Comparison of ENCODE assay signal across 8 cellular contexts in genomic region chr6:33298773-33299236, GRCh38. TPM values are rescaled to one million over a fixed set of nuclear protein-coding genes. Genes with fewer than 3 reads are reported as not detected.
DNase-seq lines count a peak whose midpoint lies in the region; ATAC-seq, FAIRE-seq and TF ChIP-seq lines count a peak whose summit lies in the region.

A gene with protein sequence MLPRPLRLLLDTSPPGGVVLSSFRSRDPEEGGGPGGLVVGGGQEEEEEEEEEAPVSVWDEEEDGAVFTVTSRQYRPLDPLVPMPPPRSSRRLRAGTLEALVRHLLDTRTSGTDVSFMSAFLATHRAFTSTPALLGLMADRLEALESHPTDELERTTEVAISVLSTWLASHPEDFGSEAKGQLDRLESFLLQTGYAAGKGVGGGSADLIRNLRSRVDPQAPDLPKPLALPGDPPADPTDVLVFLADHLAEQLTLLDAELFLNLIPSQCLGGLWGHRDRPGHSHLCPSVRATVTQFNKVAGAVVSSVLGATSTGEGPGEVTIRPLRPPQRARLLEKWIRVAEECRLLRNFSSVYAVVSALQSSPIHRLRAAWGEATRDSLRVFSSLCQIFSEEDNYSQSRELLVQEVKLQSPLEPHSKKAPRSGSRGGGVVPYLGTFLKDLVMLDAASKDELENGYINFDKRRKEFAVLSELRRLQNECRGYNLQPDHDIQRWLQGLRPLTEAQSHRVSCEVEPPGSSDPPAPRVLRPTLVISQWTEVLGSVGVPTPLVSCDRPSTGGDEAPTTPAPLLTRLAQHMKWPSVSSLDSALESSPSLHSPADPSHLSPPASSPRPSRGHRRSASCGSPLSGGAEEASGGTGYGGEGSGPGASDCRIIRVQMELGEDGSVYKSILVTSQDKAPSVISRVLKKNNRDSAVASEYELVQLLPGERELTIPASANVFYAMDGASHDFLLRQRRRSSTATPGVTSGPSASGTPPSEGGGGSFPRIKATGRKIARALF (minus strand): TSS chr6:33298942. CDS start chr6:33298610, 332 bp downstream.

- CTCF ChIA-PET in H1 (lab: Charles Lee; ENCODE audit: partially characterized antibody) = interaction anchor here (0.8 to 6.2 kb wide), 11 partner anchors 9 to 92 kb away, joined by 3 to 77 read pairs (median 4); partner anchors contain the start of genes B3GALT4, PFDN6, RPS18 and TAPBP

- H3K27me3 ChIP-seq in GM06990 (replicated peaks; ENCODE audit: control insufficient read depth, insufficient read depth, low read length) (no peaks in the 10 kb centered on the region), H7 (ENCODE audit: control insufficient read depth, insufficient read depth, low read length) (no peaks in the 10 kb centered on the region), H1 (replicated peaks in 1 of 4; ENCODE audit: control insufficient read depth in 3 of 4, extremely low read depth in 1 of 4, insufficient read depth in 3 of 4, low read length in 3 of 4) (no peaks in the 10 kb centered on the region)

- WGBS in H1 (ENCODE audit: extremely low coverage in 1 of 2, insufficient coverage in 1 of 2, insufficient read length in 1 of 2, insufficient replicate concordance in 2 of 2, low coverage in 1 of 2, low lambda C conversion rate in 2 of 2, missing lambda C conversion rate in 1 of 2), 2 experiments = 0% methylated on average over 4 of the region's 34 CpGs; no CpG with 5 or more reads in 1 of the 2 experiments

- peak within 1 kb of the TSS; percentile 50 for H4K91ac ChIP-seq in H1 (replicated peaks; ENCODE audit: insufficient read length, low read length)

- H3K23ac ChIP-seq in H1 (ENCODE audit: insufficient read length) = no peak within 1 kb of the TSS

- no peak within 1 kb of the TSS for H2AK5ac ChIP-seq in H1 (ENCODE audit: low read depth, low read length)

- TF ChIP-seq EP300 in H1 (IDR thresholded peaks at IDR 0.05; ENCODE audit: borderline replicate concordance in 1 of 2, low read depth in 2 of 2, low read length in 2 of 2) = no peak

- peak within 1 kb of the TSS; percentile 87 for H3K56ac ChIP-seq in H1 (replicated peaks; ENCODE audit: insufficient read length, low read depth, low read length)

- peaks cover 9% of the 10 kb centered on the region; the same call in 1 of the 2 replicates for H3K79me1 ChIP-seq in H1 (ENCODE audit: low read depth, low read length)

- peak within 1 kb of the TSS; percentile 98 for H3K27ac Mint-ChIP-seq in stimulated activated naive B cell treated with anti-CD40 and anti-IgM and Interleukin-4, amounts not matched to agents 10 μg/mL and 1 μg/mL and 100 μg/mL, for 72 hours

- peak within 1 kb of the TSS; percentile 95 for H3K18ac ChIP-seq in H1 (ENCODE audit: extremely low read depth, low read length)

- no peak for FAIRE-seq in H1 (lab: Jason Lieb, UNC)

- peak within 1 kb of the TSS; percentile 93 for H4K5ac ChIP-seq in H1 (ENCODE audit: insufficient read length, low read depth, low read length)

- peaks cover 0 to 5% of the 10 kb centered on the region in 2 experiments for H4K20me1 ChIP-seq in H1 (replicated peaks in 1 of 2; ENCODE audit: control insufficient read depth in 1 of 2, insufficient read depth in 2 of 2, low read length in 2 of 2)

- H3K4ac ChIP-seq in H1 (replicated peaks; ENCODE audit: insufficient read length, low read depth, low read length) = peak within 1 kb of the TSS; percentile 80

- peak; percentile 36 to 51 for ATAC-seq in stimulated activated naive B cell treated with anti-CD40 and anti-IgM and Interleukin-4, amounts not matched to agents 10 μg/mL and 1 μg/mL and 100 μg/mL, for 72 hours (replicated peaks)
- ATAC-seq in HG02623 (IDR thresholded peaks at IDR 0.05; ENCODE audit: unreplicated experiment) = no peak

- H3K23me2 ChIP-seq in H1 (ENCODE audit: low read depth, low read length) = peaks cover 16% of the 10 kb centered on the region

- no peak within 1 kb of the TSS for H3K14ac ChIP-seq in H1 (ENCODE audit: insufficient read length)

- peaks cover 40 to 73% of the 10 kb centered on the region in 2 donors for H3K4me1 Mint-ChIP-seq in stimulated activated naive B cell treated with anti-CD40 and anti-IgM and Interleukin-4, amounts not matched to agents 10 μg/mL and 1 μg/mL and 100 μg/mL, for 72 hours

- peak within 1 kb of the TSS; percentile 96 to 98 for H3K4me3 Mint-ChIP-seq in stimulated activated naive B cell treated with anti-CD40 and anti-IgM and Interleukin-4, amounts not matched to agents 10 μg/mL and 1 μg/mL and 100 μg/mL, for 72 hours

- H3K36me3 ChIP-seq in GM06990 (ENCODE audit: control insufficient read depth, insufficient read depth, low read length) = peaks cover 8% of the 10 kb centered on the region
- H3K36me3 ChIP-seq in H7 (replicated peaks; ENCODE audit: control insufficient read depth, insufficient read depth, low read length) = peaks cover 5% of the 10 kb centered on the region
- H3K36me3 ChIP-seq in H1 (ENCODE audit: control insufficient read depth in 2 of 4, insufficient read depth in 4 of 4, low read length in 3 of 4) = peaks cover 0 to 4% (median under 1%) of the 10 kb centered on the region in 4 experiments; a peak in 5 of 8 replicates

- DNase-seq in GM06990 (ENCODE audit: extremely low read depth, insufficient read length) = peak; percentile 78
- DNase-seq in H7 = peak; percentile 86
- DNase-seq in NCI-H1105 treated with DMSO at 0.1 percent for 48 hours (lab: John Stamatoyannopoulos, UW) = peak; percentile 59
- DNase-seq in activated CD4-positive, alpha-beta T cell treated with anti-CD3 and anti-CD28 coated beads for 4 hours = peak; percentile 54 to 60
- DNase-seq in H1 (ENCODE audit: low read depth in 1 of 2, low spot score in 2 of 2) = no peak
- peak; percentile 89 for DNase-seq in medulla oblongata (ENCODE audit: extremely low spot score)
- DNase-seq in stimulated activated naive B cell treated with anti-CD40 and anti-IgM and Interleukin-4, amounts not matched to agents 10 μg/mL and 1 μg/mL and 100 μg/mL, for 72 hours = no peak

- H3K27ac ChIP-seq in H1 (ENCODE audit: low read depth, low read length) = peak within 1 kb of the TSS; percentile 81

- no peaks in the 10 kb centered on the region for H3K9me3 Mint-ChIP-seq in stimulated activated naive B cell treated with anti-CD40 and anti-IgM and Interleukin-4, amounts not matched to agents 10 μg/mL and 1 μg/mL and 100 μg/mL, for 72 hours

- no peaks in the 10 kb centered on the region for H3K9me3 ChIP-seq in H1 (ENCODE audit: insufficient read depth in 2 of 2, low read depth in 1 of 2, low read length in 1 of 2)

- POLR2A ChIA-PET in H1 (lab: Charles Lee; ENCODE audit: partially characterized antibody) = interaction anchor here (0.7 to 16.7 kb wide), 19 partner anchors 10 to 330 kb away, joined by 3 to 337 read pairs (median 5); partner anchors contain the start of genes B3GALT4, COL11A2, PFDN6 and RPS18

- H3K4me3 ChIP-seq in GM06990 (replicated peaks; ENCODE audit: low read depth, low read length) (peak within 1 kb of the TSS; percentile 81), H7 (ENCODE audit: insufficient read depth, low read depth, low read length) (peak within 1 kb of the TSS; percentile 88), H1 (ENCODE audit: extremely low read depth in 1 of 4, insufficient read depth in 2 of 4, low read depth in 3 of 4, low read length in 4 of 4) (peak within 1 kb of the TSS; percentile 76 to 99 (median 94))

- peak within 1 kb of the TSS; percentile 34 to 98 for H3K4me2 ChIP-seq in H1 (ENCODE audit: insufficient read depth in 1 of 2, low read depth in 2 of 2, low read length in 2 of 2)

- peak within 1 kb of the TSS; percentile 63 to 91 (median 76) for H3K9ac ChIP-seq in H1 (replicated peaks in 1 of 4; ENCODE audit: extremely low read depth in 1 of 4, low read depth in 3 of 4, low read length in 3 of 4)

- H2BK120ac ChIP-seq in H1 (replicated peaks; ENCODE audit: low read depth, low read length) = peak within 1 kb of the TSS; percentile 19

- H2BK12ac ChIP-seq in H1 (ENCODE audit: low read depth, low read length) = 0 out of 2 replicates have a peak within 1 kb of the TSS, but pooled peaks have one; percentile 39

- H2BK5ac ChIP-seq in H1 (ENCODE audit: low read depth, low read length) = peak within 1 kb of the TSS; percentile 95

- TF ChIP-seq CTCF in GM06990 (IDR thresholded peaks at IDR 0.05; ENCODE audit: insufficient read depth, low read length, poor library complexity, severe bottlenecking) (no peak), H1 (IDR thresholded peaks at IDR 0.05; ENCODE audit: control extremely low read depth in 1 of 3, insufficient read depth in 1 of 3, low read depth in 1 of 3, low read length in 3 of 3) (no peak)

- H3K79me2 ChIP-seq in H1 (ENCODE audit: control insufficient read depth in 1 of 2, insufficient read depth in 2 of 2, low read length in 2 of 2) = peaks cover 0 to 25% of the 10 kb centered on the region in 2 experiments; a peak in 2 of 4 replicates

- peaks cover 0 to 6% (median 4%) of the 10 kb centered on the region in 4 experiments; a peak in 6 of 7 replicates for H3K4me1 ChIP-seq in H1 (replicated peaks in 1 of 4; ENCODE audit: control insufficient read depth in 3 of 4, insufficient read depth in 4 of 4, low read length in 3 of 4)

- peak within 1 kb of the TSS; percentile 77; the same call in 1 of the 2 replicates for H2AFZ ChIP-seq in H1 (ENCODE audit: low read length)

- H2BK15ac ChIP-seq in H1 (ENCODE audit: low read length) = peak within 1 kb of the TSS; percentile 81; the same call in 1 of the 2 replicates

- no peak within 1 kb of the TSS for H2BK20ac ChIP-seq in H1 (ENCODE audit: low read length)

- TF ChIP-seq POLR2A in H1 (IDR thresholded peaks at IDR 0.05; ENCODE audit: control extremely low read depth in 1 of 2, low read depth in 2 of 2, low read length in 2 of 2) = no peak

- H3K36me3 Mint-ChIP-seq in stimulated activated naive B cell treated with anti-CD40 and anti-IgM and Interleukin-4, amounts not matched to agents 10 μg/mL and 1 μg/mL and 100 μg/mL, for 72 hours = peaks cover 34 to 46% of the 10 kb centered on the region in 2 donors

- peak within 1 kb of the TSS; percentile 74; the same call in 1 of the 2 replicates for H4K8ac ChIP-seq in H1 (ENCODE audit: extremely low read depth, insufficient read depth, low read length)

- no peak for TF ChIP-seq RAD21 in H1 (IDR thresholded peaks at IDR 0.05 in 1 of 2, conservative IDR thresholded peaks at IDR 0.05 in 1 of 2; ENCODE audit: low read depth in 2 of 2, low read length in 2 of 2)

- no peaks in the 10 kb centered on the region for H3K27me3 Mint-ChIP-seq in stimulated activated naive B cell treated with anti-CD40 and anti-IgM and Interleukin-4, amounts not matched to agents 10 μg/mL and 1 μg/mL and 100 μg/mL, for 72 hours

TF ChIP-seq in H1, 55 proteins besides CTCF, POLR2A, EP300 and RAD21 (continues in another document):
- no peak for TF ChIP-seq BCL11A (IDR thresholded peaks at IDR 0.05; ENCODE audit: low read depth in 2 of 2, low read length in 2 of 2)

RNA-seq across cellular contexts. Expression of the gene that starts here (rescaled TPM):
- total RNA-seq in H7 (2014; rRNA removed; shearing (Covaris generic)) = 43.4 and 53.3 TPM in 2 replicates
- total RNA-seq in H1 (2021; fragmentation: NEBNext Ultra II Directional; extraction: Animal tissue kit (Norgen Biotek cat#: 25700)) = 58.1 and 63.2 TPM in 2 replicates
- 80.3 and 124 TPM in 2 replicates for polyA plus RNA-seq in H1 (2011; rRNA removed)
- 80.3 TPM for polyA plus RNA-seq in H1 (2011; cell fraction: cytosol; rRNA removed)
- 500 TPM for polyA plus RNA-seq in H1 (2011; cell fraction: nucleus; rRNA removed)
- 49.4 to 72.6 TPM (median 63.7 TPM) in 4 replicates for polyA plus RNA-seq in H1 (2012, experiment 1 of 2)
- polyA plus RNA-seq in H1 (2012, experiment 2 of 2) = 56.9 TPM
- 61.3 TPM for polyA plus RNA-seq in H1 (2013, experiment 1 of 2)
- polyA plus RNA-seq in H1 (2013, experiment 2 of 2) = 57.1 TPM
- 60.1 and 67.6 TPM in 2 replicates for polyA minus RNA-seq in H1 (2011; rRNA and poly(A)+ RNA removed)
- 32.1 TPM for polyA minus RNA-seq in H1 (2011; cell fraction: cytosol; rRNA and poly(A)+ RNA removed)
- 89.6 TPM for polyA minus RNA-seq in H1 (2011; cell fraction: nucleus; rRNA and poly(A)+ RNA removed)

Comparison
In these comparisons a context has a peak if more than half of its experiments do, and no peak if none do; other contexts are left out.
1. DNase-seq: peak in GM06990 (single experiment), H7 (single experiment), NCI-H1105 treated with DMSO at 0.1 percent for 48 hours (single experiment), activated CD4-positive, alpha-beta T cell treated with anti-CD3 and anti-CD28 coated beads for 4 hours (2 of 2) and medulla oblongata (single experiment); none in H1 (0 of 2) and stimulated activated naive B cell treated with anti-CD40 and anti-IgM and Interleukin-4, amounts not matched to agents 10 μg/mL and 1 μg/mL and 100 μg/mL, for 72 hours (single experiment).
2. Peak in every context shown above with its lines, with median percentiles within 50 percentile points of each other: H3K4me3 ChIP-seq.